In the genomic region with DNA sequence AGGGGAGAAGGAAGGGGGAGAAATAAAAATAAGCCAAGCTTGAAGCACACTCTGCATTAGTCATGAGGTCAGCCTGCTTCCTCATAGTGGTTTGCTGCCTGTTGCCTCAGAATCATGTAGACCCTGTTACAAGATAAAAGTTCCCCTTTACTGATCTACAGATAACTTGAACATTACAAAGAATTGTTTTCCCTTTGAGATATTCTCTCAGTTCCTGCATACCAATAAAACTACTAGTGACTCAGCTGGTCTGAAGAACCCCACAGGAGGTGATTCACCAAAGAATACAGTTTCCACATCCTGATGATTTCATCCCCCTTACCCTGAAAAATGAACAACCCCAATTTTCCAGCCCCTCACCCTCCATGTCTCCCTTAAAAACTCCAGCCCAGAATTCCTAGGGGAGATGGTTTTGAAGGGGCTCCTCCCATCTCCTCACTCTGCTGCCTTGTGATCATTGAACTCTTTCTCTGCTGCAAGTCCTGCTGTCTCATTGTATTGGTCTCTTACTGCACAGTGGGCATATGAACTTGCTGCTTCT, we compare ENCODE assay signal across 8 cellular contexts. TPM values are rescaled to one million over a fixed set of nuclear protein-coding genes. Genes with fewer than 3 reads are reported as not detected.
DNase-seq lines count a peak whose midpoint lies in the region; TF ChIP-seq lines count a peak whose summit lies in the region.

No MANE protein-coding gene starts in this region.

- H3K9me3 ChIP-seq in Peyer's patch: peaks cover 0 to 3% (median 0%) of the 10 kb centered on the region in 4 donors

- H3K27ac ChIP-seq in Peyer's patch: no peak overlapping the region

- no peaks in the 10 kb centered on the region for H3K27me3 ChIP-seq in Peyer's patch

- H3K27ac Mint-ChIP-seq in glutamatergic neuron (ENCODE audit: unreplicated experiment): no peak overlapping the region

- no peak overlapping the region for H3K4me3 Mint-ChIP-seq in glutamatergic neuron (ENCODE audit: unreplicated experiment)

- H3K4me1 ChIP-seq in Peyer's patch: no peaks in the 10 kb centered on the region

- CTCF ChIA-PET in AG04449 (lab: Yijun Ruan, JAX): no interaction called here

- DNase-seq in AG04449 (ENCODE audit: low read depth, low spot score): peak; percentile 87
- peak; percentile 99 for DNase-seq in HCEC 1CT
- DNase-seq in SW 1271 (lab: John Stamatoyannopoulos, UW): peak; percentile 26 to 49
- peak; percentile 83 for DNase-seq in fibroblast of villous mesenchyme (ENCODE audit: low read depth)
- no peak for DNase-seq in cerebellar cortex (ENCODE audit: low spot score)
- no peak for DNase-seq in COR-L47 (lab: John Stamatoyannopoulos, UW)
- DNase-seq in glutamatergic neuron: no peak
- DNase-seq in Peyer's patch: no peak

- H3K36me3 ChIP-seq in Peyer's patch: no peaks in the 10 kb centered on the region

- H3K4me1 Mint-ChIP-seq in glutamatergic neuron (ENCODE audit: low read depth, unreplicated experiment): no peaks in the 10 kb centered on the region

- no peak overlapping the region for H3K4me3 ChIP-seq in AG04449 (ENCODE audit: low read depth, low read length)
- no peak overlapping the region for H3K4me3 ChIP-seq in fibroblast of villous mesenchyme (ENCODE audit: low read depth, low read length)
- H3K4me3 ChIP-seq in Peyer's patch: no peak overlapping the region

- no peaks in the 10 kb centered on the region for H3K9me3 Mint-ChIP-seq in glutamatergic neuron (ENCODE audit: unreplicated experiment)

- TF ChIP-seq CTCF in AG04449 (IDR thresholded peaks at IDR 0.05; ENCODE audit: insufficient read depth, low read length, missing control alignments) (no peak), fibroblast of villous mesenchyme (IDR thresholded peaks at IDR 0.05; ENCODE audit: insufficient read depth, low read depth, low read length) (no peak), glutamatergic neuron (IDR thresholded peaks at IDR 0.05; ENCODE audit: partially characterized antibody, unreplicated experiment) (no peak), Peyer's patch (IDR thresholded peaks at IDR 0.05) (no peak)

- POLR2A ChIA-PET in AG04449 (lab: Yijun Ruan, JAX): interaction anchor here (0.6 to 1.3 kb wide), 4 partner anchors 13 to 855 kb away, joined by 3 to 10 read pairs (median 3); a partner anchor contains a TSS

- H3K36me3 Mint-ChIP-seq in glutamatergic neuron (ENCODE audit: unreplicated experiment): peaks cover 6% of the 10 kb centered on the region

- peaks cover 2% of the 10 kb centered on the region for H3K27me3 Mint-ChIP-seq in glutamatergic neuron (ENCODE audit: unreplicated experiment)

- TF ChIP-seq POLR2A in Peyer's patch (IDR thresholded peaks at IDR 0.05): no peak

RNA-seq across cellular contexts. Expression of a gene that starts 31.5 kb away (rescaled TPM):
- total RNA-seq in fibroblast of villous mesenchyme (197 and 222 TPM in 2 replicates), glutamatergic neuron (ENCODE audit: unreplicated experiment) (100 TPM), Peyer's patch (10 to 100 TPM; 17.7 to 47.0 (median 21.0) TPM)

Comparison
In these comparisons a context has a peak if more than half of its experiments do, and no peak if none do; other contexts are left out.
1. DNase-seq: peak in AG04449 (single experiment), HCEC 1CT (single experiment), SW 1271 (2 of 2) and fibroblast of villous mesenchyme (single experiment); none in cerebellar cortex (single experiment), COR-L47 (single experiment), glutamatergic neuron (single experiment) and Peyer's patch (0 of 3).